ENCODE assay signal across 16 cellular contexts in genomic region chr20:41110930-41111577, GRCh38. TPM values are rescaled to one million over a fixed set of nuclear protein-coding genes. Genes with fewer than 3 reads are reported as not detected.
A peak's percentile ranks its signal among the peaks of the same experiment; 100 is the strongest.
DNase-seq lines count a peak whose midpoint lies in the region; ATAC-seq, FAIRE-seq and TF ChIP-seq lines count a peak whose summit lies in the region.
"Had no signal": no experiment of that assay in that cellular context is flagged by ENCODE, and none has a peak within 500 bp of the region (broad histone marks: within the 10 kb centered on the region; RNA-seq: fewer than 3 reads in every experiment).

No MANE protein-coding gene starts in this region.

- H3K9me3 ChIP-seq in HCT116 (ENCODE audit: control insufficient read depth in 1 of 2, insufficient read depth in 1 of 2, low read depth in 1 of 2, low read length in 2 of 2) (no peaks in the 10 kb centered on the region), SJCRH30 (replicated peaks) (no peaks in the 10 kb centered on the region)
- H3K9me3 ChIP-seq: ovary, testis had no signal

- CTCF ChIA-PET in Calu3 (lab: Charles Lee): interaction anchor here (0.7 to 2.1 kb wide), 3 partner anchors 16 to 107 kb away, joined by 3 to 5 read pairs (median 3); no protein-coding TSS in a partner anchor
- CTCF ChIA-PET in HCT116 (lab: Charles Lee): no interaction called here

- H3K4me3 ChIP-seq in HCT116 (replicated peaks in 1 of 2; ENCODE audit: low read depth in 1 of 2, low read length in 2 of 2) (no peak overlapping the region), bronchial epithelial cell (ENCODE audit: low read depth, low read length) (no peak overlapping the region), SJCRH30 (no peak overlapping the region)
- H3K4me3 ChIP-seq: ovary, testis had no signal

- peaks cover 76% of the 10 kb centered on the region for H3K36me3 Mint-ChIP-seq in Calu3 (ENCODE audit: insufficient read depth, unreplicated experiment)
- H3K36me3 Mint-ChIP-seq in nephron progenitor cell (ENCODE audit: low read depth): peaks cover 91% of the 10 kb centered on the region

- POLR2A ChIA-PET in HCT116 (lab: Charles Lee): interaction anchor here (1.3 kb wide), 1 partner anchor 119 kb away, joined by 6 read pairs; no protein-coding TSS in a partner anchor

- no peak for FAIRE-seq in bronchial epithelial cell (lab: Jason Lieb, UNC)
- FAIRE-seq: astrocyte, colon had no signal

- peaks cover 25% of the 10 kb centered on the region for H3K4me1 Mint-ChIP-seq in Calu3 (ENCODE audit: low read depth, unreplicated experiment)
- H3K4me1 Mint-ChIP-seq in nephron progenitor cell: peaks cover 5% of the 10 kb centered on the region

- H3K4me3 Mint-ChIP-seq in Calu3 (ENCODE audit: low read depth, unreplicated experiment): no peak overlapping the region
- H3K4me3 Mint-ChIP-seq in nephron progenitor cell: no peak overlapping the region

- no peak overlapping the region for H3K9ac ChIP-seq in HCT116 (ENCODE audit: low read length)

- H4K20me1 ChIP-seq in HCT116 (ENCODE audit: insufficient read depth): peaks cover 11% of the 10 kb centered on the region; the same call in 1 of the 2 replicates

- no peaks in the 10 kb centered on the region for H3K9me2 ChIP-seq in HCT116 (ENCODE audit: insufficient read depth)

- intact Hi-C loops in Calu3 (cut with micrococcal nuclease; ENCODE audit: unreplicated experiment): no loop called here
- intact Hi-C loops in HCT116 (cut with micrococcal nuclease): no loop called here

- DNase-seq in Calu3 (peak; percentile 63), HCT116 (ENCODE audit: low read depth, low spot score) (no peak), bronchial epithelial cell (ENCODE audit: low read depth) (peak; percentile 84), nephron progenitor cell (no peak), COR-L47 (lab: John Stamatoyannopoulos, UW) (no peak), SJCRH30 (no peak)
- DNase-seq: foreskin fibroblast; Kasumi-1; NCI-H1436; ovary; stimulated activated CD4-positive, alpha-beta T cell treated with anti-CD3 and anti-CD28 coated beads, Interleukin-2, amount 100 ng/mL, for 48 hours; testis had no signal

- H3K27me3 ChIP-seq in HCT116 (ENCODE audit: insufficient read depth, low read length) (no peaks in the 10 kb centered on the region), bronchial epithelial cell (ENCODE audit: control insufficient read depth, insufficient read depth, low read length) (no peaks in the 10 kb centered on the region), SJCRH30 (no peaks in the 10 kb centered on the region)
- H3K27me3 ChIP-seq: ovary, testis had no signal

- H3K36me3 ChIP-seq in HCT116 (ENCODE audit: control insufficient read depth in 1 of 2, insufficient read depth in 2 of 2, low read length in 2 of 2) (peaks cover 63 to 73% of the 10 kb centered on the region in 2 experiments), bronchial epithelial cell (ENCODE audit: control insufficient read depth, insufficient read depth, low read length) (peaks cover 28% of the 10 kb centered on the region), SJCRH30 (peaks cover 95% of the 10 kb centered on the region)
- H3K36me3 ChIP-seq: ovary had no signal

- TF ChIP-seq CTCF in Calu3 (IDR thresholded peaks at IDR 0.05; ENCODE audit: unreplicated experiment) (no peak), HCT116 (IDR thresholded peaks at IDR 0.05 in 2 of 3, conservative IDR thresholded peaks at IDR 0.05 in 1 of 3; ENCODE audit: borderline replicate concordance in 1 of 3, insufficient read depth in 1 of 3, low read depth in 2 of 3, low read length in 2 of 3) (no peak), bronchial epithelial cell (IDR thresholded peaks at IDR 0.05; ENCODE audit: insufficient read depth, low read length, severe bottlenecking) (no peak), nephron progenitor cell (IDR thresholded peaks at IDR 0.05) (no peak)

- no peak for TF ChIP-seq POLR2A in HCT116 (IDR thresholded peaks at IDR 0.05; ENCODE audit: borderline replicate concordance, extremely low read depth, insufficient read depth, insufficient read length)

- no peak overlapping the region for H2AFZ ChIP-seq in HCT116 (ENCODE audit: low read depth, low read length, poor library complexity, severe bottlenecking)

- H3K9me3 Mint-ChIP-seq in Calu3 (ENCODE audit: low read depth, unreplicated experiment) (no peaks in the 10 kb centered on the region), nephron progenitor cell (no peaks in the 10 kb centered on the region)

- no peaks in the 10 kb centered on the region for H3K27me3 Mint-ChIP-seq in Calu3 (ENCODE audit: unreplicated experiment)
- H3K27me3 Mint-ChIP-seq in nephron progenitor cell (ENCODE audit: low read depth, poor library complexity): no peaks in the 10 kb centered on the region

- TF ChIP-seq RAD21 in HCT116 (IDR thresholded peaks at IDR 0.05; ENCODE audit: low read depth): no peak

- H3K4me2 ChIP-seq in HCT116 (ENCODE audit: low read length): no peak overlapping the region

- no peak overlapping the region for H3K27ac ChIP-seq in HCT116 (ENCODE audit: low read depth, low read length)
- no peak overlapping the region for H3K27ac ChIP-seq in SJCRH30
- H3K27ac ChIP-seq: ovary, testis had no signal

- H3K27ac Mint-ChIP-seq in Calu3 (ENCODE audit: unreplicated experiment): peak overlapping the region; percentile 43
- H3K27ac Mint-ChIP-seq in nephron progenitor cell: peak overlapping the region; percentile 73

- RAD21 ChIA-PET in HCT116 (lab: Charles Lee; ENCODE audit: low non-redundant PET in 1 of 2, low total read pairs in 2 of 2, uncharacterized antibody in 2 of 2, unreplicated experiment in 2 of 2): no interaction called here

- ATAC-seq in HCT116 (peak; percentile 30; the same call in 1 of the 2 replicates), GM21529 (IDR thresholded peaks at IDR 0.05; ENCODE audit: unreplicated experiment) (no peak), HG02885 (IDR thresholded peaks at IDR 0.05; ENCODE audit: poor library complexity, unreplicated experiment) (no peak)

- H3K79me2 ChIP-seq in HCT116 (ENCODE audit: insufficient read depth, low read length): peaks cover 60% of the 10 kb centered on the region

- H3K4me1 ChIP-seq in HCT116 (ENCODE audit: control insufficient read depth in 1 of 2, insufficient read depth in 2 of 2, low read length in 2 of 2) (peaks cover 4 to 15% of the 10 kb centered on the region in 2 experiments; a peak in 2 of 4 replicates), SJCRH30 (no peaks in the 10 kb centered on the region)
- H3K4me1 ChIP-seq: testis had no signal

- BruUV-seq in Calu3 (replicated peaks; lab: Mats Ljungman, UMichigan) (no TSS peak), HCT116 (replicated peaks; lab: Mats Ljungman, UMichigan) (no TSS peak)

TF ChIP-seq in HCT116, 20 proteins besides CTCF, POLR2A, EP300 and RAD21:
- TF ChIP-seq, protein P1, sequence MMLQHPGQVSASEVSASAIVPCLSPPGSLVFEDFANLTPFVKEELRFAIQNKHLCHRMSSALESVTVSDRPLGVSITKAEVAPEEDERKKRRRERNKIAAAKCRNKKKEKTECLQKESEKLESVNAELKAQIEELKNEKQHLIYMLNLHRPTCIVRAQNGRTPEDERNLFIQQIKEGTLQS (IDR thresholded peaks at IDR 0.05): no peak
- TF ChIP-seq CEBPB (IDR thresholded peaks at IDR 0.05; ENCODE audit: low read depth) (no peak), EGR1 (IDR thresholded peaks at IDR 0.05; ENCODE audit: low read depth) (no peak), EZH2 (IDR thresholded peaks at IDR 0.05) (no peak), ELF1 (IDR thresholded peaks at IDR 0.05; ENCODE audit: borderline replicate concordance, low read depth) (no peak), SRF (IDR thresholded peaks at IDR 0.05; ENCODE audit: low read depth) (no peak), CBX3 (IDR thresholded peaks at IDR 0.05; ENCODE audit: low read depth) (no peak)

RNA-seq across cellular contexts. Expression of gene PLCG1, which starts 26.3 kb away (rescaled TPM):
- total RNA-seq in Calu3 (2022) (91.1 and 127 TPM in 2 replicates), HCT116 (2021; ENCODE audit: unreplicated experiment) (45.6 TPM), bronchial epithelial cell (20.8 and 32.1 TPM in 2 replicates)
- polyA plus RNA-seq in HCT116 (2012): 28.5 and 41.7 TPM in 2 replicates
- 163 and 196 TPM in 2 replicates for total RNA-seq in SJCRH30 (2014; rRNA removed; shearing (Covaris generic))

Comparison
In these comparisons a context has a peak if more than half of its experiments do, and no peak if none do; other contexts are left out.
1. DNase-seq: peak in Calu3 (single experiment) and bronchial epithelial cell (single experiment); none in HCT116 (single experiment), nephron progenitor cell (single experiment), COR-L47 (single experiment) and SJCRH30 (0 of 2).